In the genomic region with DNA sequence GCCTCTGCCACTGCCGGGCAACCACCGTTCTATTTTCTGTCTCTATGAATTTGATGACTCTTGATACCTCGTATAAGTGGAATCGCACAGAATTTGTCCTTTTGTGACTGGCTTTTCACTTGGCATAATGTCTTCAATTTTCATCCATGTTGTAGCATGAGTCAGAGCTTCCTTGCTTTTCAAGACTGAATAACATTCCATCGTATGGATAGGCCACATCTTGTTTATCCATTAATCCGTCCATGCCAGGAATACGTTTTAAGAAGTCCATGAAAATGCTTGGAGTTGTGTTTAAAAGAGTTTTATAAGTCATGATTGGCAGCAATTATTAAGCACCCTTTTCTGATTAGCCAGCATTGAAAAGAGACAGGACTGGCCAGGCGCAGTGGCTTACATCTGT, we compare ENCODE assay signal across 32 cellular contexts. TPM values are rescaled to one million over a fixed set of nuclear protein-coding genes. Genes with fewer than 3 reads are reported as not detected.
A peak's percentile ranks its signal among the peaks of the same experiment; 100 is the strongest.
DNase-seq lines count a peak whose midpoint lies in the region; ATAC-seq, FAIRE-seq and TF ChIP-seq lines count a peak whose summit lies in the region.
"Had no signal": no experiment of that assay in that cellular context is flagged by ENCODE, and none has a peak within 500 bp of the region (broad histone marks: within the 10 kb centered on the region; RNA-seq: fewer than 3 reads in every experiment).

No MANE protein-coding gene starts in this region.

- H3K27me3 ChIP-seq in HL-60 (ENCODE audit: insufficient read depth, poor library complexity, severe bottlenecking) (no peaks in the 10 kb centered on the region), astrocyte (ENCODE audit: insufficient read depth, low read length) (no peaks in the 10 kb centered on the region), bronchial epithelial cell (ENCODE audit: control insufficient read depth, insufficient read depth, low read length) (no peaks in the 10 kb centered on the region)
- H3K27me3 ChIP-seq: BE2C, BLaER1 had no signal

- no peak for FAIRE-seq in astrocyte (lab: Jason Lieb, UNC)
- FAIRE-seq in bronchial epithelial cell (lab: Jason Lieb, UNC) = no peak
- FAIRE-seq: A204.1, GM12878, GM12892, GM18507 had no signal

- no peaks in the 10 kb centered on the region for H3K4me1 ChIP-seq in astrocyte (ENCODE audit: insufficient read depth, low read length)
- H3K4me1 ChIP-seq: BE2C had no signal

- H3K9ac ChIP-seq in astrocyte (ENCODE audit: low read length) = no peak overlapping the region
- H3K9ac ChIP-seq: BLaER1 had no signal

- H3K4me1 Mint-ChIP-seq in astrocyte (ENCODE audit: low read depth, unreplicated experiment) = peaks cover 2% of the 10 kb centered on the region
- H3K4me1 Mint-ChIP-seq: CD4-positive, alpha-beta memory T cell; CD4-positive, CD25-positive, alpha-beta regulatory T cell; CD8-positive, alpha-beta memory T cell had no signal

- H3K9me3 Mint-ChIP-seq in astrocyte (ENCODE audit: unreplicated experiment) = no peaks in the 10 kb centered on the region

- H3K4me3 ChIP-seq in HL-60 (replicated peaks; ENCODE audit: insufficient read depth, low read length) (no peak overlapping the region), astrocyte (ENCODE audit: insufficient read depth, low read depth, low read length) (no peak overlapping the region), bronchial epithelial cell (ENCODE audit: low read depth, low read length) (no peak overlapping the region)
- H3K4me3 ChIP-seq: BLaER1, GM12878 had no signal

- no peak overlapping the region for H2AFZ ChIP-seq in astrocyte (ENCODE audit: low read depth, low read length)

- H3K27ac Mint-ChIP-seq in astrocyte (ENCODE audit: unreplicated experiment) = no peak overlapping the region
- H3K27ac Mint-ChIP-seq: CD4-positive, alpha-beta memory T cell; CD8-positive, alpha-beta memory T cell had no signal

- DNase-seq in HL-60 (ENCODE audit: low read depth in 1 of 2, low spot score in 1 of 2) = no peak
- DNase-seq in astrocyte (ENCODE audit: low read depth) = peak; percentile 60
- DNase-seq in bronchial epithelial cell (ENCODE audit: low read depth) = peak; percentile 23
- DNase-seq in renal cortical epithelial cell (ENCODE audit: low read depth) = peak; percentile 21
- no peak for DNase-seq in mucosa of gallbladder (ENCODE audit: low spot score)
- DNase-seq in stimulated activated naive CD8-positive, alpha-beta T cell treated with anti-CD3 and anti-CD28 coated beads, Interleukin-15, Interleukin-2, amounts not matched to agents 100 U/mL and 50 U/mL, for 24 hours = no peak
- no peak for DNase-seq in left cardiac atrium
- DNase-seq: 8988T; ACHN; BE2C; C1 segment of cervical spinal cord; CD4-positive, alpha-beta memory T cell; CD4-positive, CD25-positive, alpha-beta regulatory T cell; CD8-positive, alpha-beta memory T cell; COR-L47; DMS 273 treated with DMSO at 0.1 percent for 48 hours; DMS153; DMS53; DMS79; DND-41; EL; GDM1 had no signal

- H3K27ac ChIP-seq in HL-60 (replicated peaks) (peak overlapping the region; percentile 30), astrocyte (ENCODE audit: low read depth, low read length) (no peak overlapping the region)
- H3K27ac ChIP-seq: BLaER1 had no signal

- no peak for ATAC-seq in HG03025 (IDR thresholded peaks at IDR 0.05; ENCODE audit: low FRiP score, unreplicated experiment)
- no peak for ATAC-seq in stimulated activated naive CD8-positive, alpha-beta T cell treated with anti-CD3 and anti-CD28 coated beads, Interleukin-15, Interleukin-2, amounts not matched to agents 100 U/mL and 50 U/mL, for 24 hours
- ATAC-seq in left cardiac atrium = no peak
- ATAC-seq: GM12878 had no signal

- H3K27me3 Mint-ChIP-seq in astrocyte (ENCODE audit: low read depth, unreplicated experiment) = no peaks in the 10 kb centered on the region

- no peaks in the 10 kb centered on the region for H4K20me1 ChIP-seq in astrocyte (ENCODE audit: insufficient read depth, low read length)
- H4K20me1 ChIP-seq: BLaER1 had no signal

- no peak overlapping the region for H3K4me3 Mint-ChIP-seq in astrocyte (ENCODE audit: unreplicated experiment)
- H3K4me3 Mint-ChIP-seq: CD14-positive monocyte; CD4-positive, alpha-beta memory T cell; CD4-positive, CD25-positive, alpha-beta regulatory T cell had no signal

- intact Hi-C loops in left cardiac atrium (cut with DNase I) = loop anchor here in 1 of 2 donors (10.0 kb wide), 1 partner anchor 336 kb away; no protein-coding TSS in a partner anchor

- peaks cover 5% of the 10 kb centered on the region for H3K9me3 ChIP-seq in astrocyte (ENCODE audit: insufficient read depth, low read depth, low read length)
- H3K9me3 ChIP-seq: BE2C had no signal

- H3K36me3 ChIP-seq in astrocyte (ENCODE audit: insufficient read depth, low read length) (no peaks in the 10 kb centered on the region), bronchial epithelial cell (ENCODE audit: control insufficient read depth, insufficient read depth, low read length) (no peaks in the 10 kb centered on the region)
- H3K36me3 ChIP-seq: BE2C, BLaER1 had no signal

- no peak overlapping the region for H3K4me2 ChIP-seq in astrocyte (ENCODE audit: low read length)
- H3K4me2 ChIP-seq: BLaER1 had no signal

- no peaks in the 10 kb centered on the region for H3K79me2 ChIP-seq in astrocyte (ENCODE audit: insufficient read depth, low read length)

- H3K36me3 Mint-ChIP-seq in astrocyte (ENCODE audit: low read depth, unreplicated experiment) = no peaks in the 10 kb centered on the region
- H3K36me3 Mint-ChIP-seq: CD4-positive, CD25-positive, alpha-beta regulatory T cell; CD8-positive, alpha-beta memory T cell had no signal

- TF ChIP-seq CTCF in HL-60 (IDR thresholded peaks at IDR 0.05; ENCODE audit: insufficient read depth, low read length) (no peak), astrocyte (IDR thresholded peaks at IDR 0.05; ENCODE audit: insufficient read depth, low read depth, low read length) (no peak), bronchial epithelial cell (IDR thresholded peaks at IDR 0.05; ENCODE audit: insufficient read depth, low read length, severe bottlenecking) (no peak)

RNA-seq across cellular contexts. Expression of gene CLDN10, which starts 53.6 kb away (rescaled TPM):
- total RNA-seq in astrocyte = 0.32 and 0.41 TPM in 2 replicates
- total RNA-seq in bronchial epithelial cell = 0.51 TPM in 1 of 2 replicates, not detected in the other
- 3.1 and 44.0 TPM in 2 replicates for total RNA-seq in renal cortical epithelial cell
- total RNA-seq in mucosa of gallbladder = 85.7 TPM
- total RNA-seq in left cardiac atrium = not detected
- total RNA-seq: A673; CD4-positive, alpha-beta memory T cell; CD4-positive, CD25-positive, alpha-beta regulatory T cell; CD8-positive, alpha-beta memory T cell; Daoy; G401; GM12878 had no signal

Comparison
In these comparisons a context has a peak if more than half of its experiments do, and no peak if none do; other contexts are left out.
1. DNase-seq: peak in astrocyte (single experiment), bronchial epithelial cell (single experiment) and renal cortical epithelial cell (single experiment); none in HL-60 (0 of 2), mucosa of gallbladder (single experiment), stimulated activated naive CD8-positive, alpha-beta T cell treated with anti-CD3 and anti-CD28 coated beads, Interleukin-15, Interleukin-2, amounts not matched to agents 100 U/mL and 50 U/mL, for 24 hours (single experiment) and left cardiac atrium (single experiment).